20 cellular contexts compared by ENCODE assay signal in genomic region chr13:44857736-44858135, GRCh38.
A peak's percentile ranks its signal among the peaks of the same experiment; 100 is the strongest.
DNase-seq lines count a peak whose midpoint lies in the region; ATAC-seq and TF ChIP-seq lines count a peak whose summit lies in the region.
"Had no signal": no experiment of that assay in that cellular context is flagged by ENCODE, and none has a peak within 500 bp of the region (broad histone marks: within the 10 kb centered on the region; RNA-seq: fewer than 3 reads in every experiment).

No MANE protein-coding gene starts in this region.

- H3K9me3 Mint-ChIP-seq in activated naive CD8-positive, alpha-beta T cell treated with anti-CD3 and anti-CD28 coated beads, Interleukin-2, amount 50 U/mL, for 24 hours, result no peaks in the 10 kb centered on the region
- H3K9me3 Mint-ChIP-seq in activated naive CD8-positive, alpha-beta T cell treated with anti-CD3 and anti-CD28 coated beads for 36 hours, result no peaks in the 10 kb centered on the region
- H3K9me3 Mint-ChIP-seq: CD14-positive monocyte; CD4-positive, alpha-beta T cell; CD8-positive, alpha-beta memory T cell had no signal

- H3K4me1 Mint-ChIP-seq in activated naive CD8-positive, alpha-beta T cell treated with anti-CD3 and anti-CD28 coated beads, Interleukin-2, amount 50 U/mL, for 24 hours, result no peaks in the 10 kb centered on the region
- H3K4me1 Mint-ChIP-seq in activated naive CD8-positive, alpha-beta T cell treated with anti-CD3 and anti-CD28 coated beads for 36 hours, result no peaks in the 10 kb centered on the region
- H3K4me1 Mint-ChIP-seq: B cell, CD14-positive monocyte had no signal

- peaks cover 41% of the 10 kb centered on the region for H3K27me3 Mint-ChIP-seq in activated naive CD8-positive, alpha-beta T cell treated with anti-CD3 and anti-CD28 coated beads, Interleukin-2, amount 50 U/mL, for 24 hours
- peaks cover 43% of the 10 kb centered on the region for H3K27me3 Mint-ChIP-seq in activated naive CD8-positive, alpha-beta T cell treated with anti-CD3 and anti-CD28 coated beads for 36 hours

- peak overlapping the region; percentile 28 for H3K27ac Mint-ChIP-seq in activated naive CD8-positive, alpha-beta T cell treated with anti-CD3 and anti-CD28 coated beads, Interleukin-2, amount 50 U/mL, for 24 hours
- H3K27ac Mint-ChIP-seq in activated naive CD8-positive, alpha-beta T cell treated with anti-CD3 and anti-CD28 coated beads for 36 hours, result no peak overlapping the region
- H3K27ac Mint-ChIP-seq: B cell; CD14-positive monocyte; CD4-positive, alpha-beta T cell; CD8-positive, alpha-beta memory T cell had no signal

- TF ChIP-seq POLR2A in GM18505 (IDR thresholded peaks at IDR 0.05; ENCODE audit: borderline replicate concordance, extremely low read depth, insufficient read depth, insufficient read length), result no peak

- peaks cover 13% of the 10 kb centered on the region for H3K4me1 ChIP-seq in psoas muscle
- H3K4me1 ChIP-seq in BE2C, result no peaks in the 10 kb centered on the region
- H3K4me1 ChIP-seq: BLaER1 treated with 17β-estradiol and CSF1 and Interleukin-3, amounts not matched to agents 10 nM and 100 nM had no signal

- no peak for DNase-seq in activated naive CD8-positive, alpha-beta T cell treated with anti-CD3 and anti-CD28 coated beads, Interleukin-2, amount 50 U/mL, for 24 hours
- no peak for DNase-seq in activated naive CD8-positive, alpha-beta T cell treated with anti-CD3 and anti-CD28 coated beads for 36 hours
- DNase-seq in islet precursor cell, result peak; percentile 12
- DNase-seq in psoas muscle, result no peak
- no peak for DNase-seq in BE2C
- DNase-seq in NCI-H146 treated with DMSO at 0.1 percent for 48 hours (lab: John Stamatoyannopoulos, UW; ENCODE audit: unreplicated experiment), result no peak
- DNase-seq: CD4-positive, alpha-beta T cell; CD8-positive, alpha-beta memory T cell; DMS 273 treated with DMSO at 0.1 percent for 48 hours; DMS53; DMS79 treated with DMSO at 0.1 percent for 48 hours; GF-D8; H7; HCEC 1CT had no signal

- WGBS in psoas muscle, 3 donors, result 92% methylated on average over 8 of the region's 8 CpGs

- peak overlapping the region; percentile 99 for H3K27ac ChIP-seq in VCaP
- H3K27ac ChIP-seq in psoas muscle, result peak overlapping the region; percentile 54
- H3K27ac ChIP-seq: BLaER1 treated with 17β-estradiol and CSF1 and Interleukin-3, amounts not matched to agents 10 nM and 100 nM; GM23248 had no signal

- no peaks in the 10 kb centered on the region for H3K36me3 Mint-ChIP-seq in activated naive CD8-positive, alpha-beta T cell treated with anti-CD3 and anti-CD28 coated beads, Interleukin-2, amount 50 U/mL, for 24 hours (ENCODE audit: low read depth)
- H3K36me3 Mint-ChIP-seq in activated naive CD8-positive, alpha-beta T cell treated with anti-CD3 and anti-CD28 coated beads for 36 hours, result no peaks in the 10 kb centered on the region
- H3K36me3 Mint-ChIP-seq: CD14-positive monocyte; CD8-positive, alpha-beta memory T cell had no signal

- TF ChIP-seq CTCF in VCaP (conservative IDR thresholded peaks at IDR 0.05), result no peak
- no peak for TF ChIP-seq CTCF in psoas muscle (IDR thresholded peaks at IDR 0.05)
- TF ChIP-seq CTCF in BE2C (IDR thresholded peaks at IDR 0.05; ENCODE audit: low read depth, low read length), result no peak

- ATAC-seq in activated naive CD8-positive, alpha-beta T cell treated with anti-CD3 and anti-CD28 coated beads, Interleukin-2, amount 50 U/mL, for 24 hours, result no peak
- ATAC-seq in psoas muscle (no peak), GM18505 (IDR thresholded peaks at IDR 0.05; ENCODE audit: unreplicated experiment) (no peak)

- H3K27me3 ChIP-seq in psoas muscle (ENCODE audit: insufficient read depth in 3 of 3, low read length in 2 of 3), result no peaks in the 10 kb centered on the region
- H3K27me3 ChIP-seq in BE2C, result peaks cover 3% of the 10 kb centered on the region; the same call in 1 of the 2 replicates
- H3K27me3 ChIP-seq: BLaER1 treated with 17β-estradiol and CSF1 and Interleukin-3, amounts not matched to agents 10 nM and 100 nM had no signal

- H3K36me3 ChIP-seq in psoas muscle (ENCODE audit: insufficient read depth in 1 of 2, low read depth in 1 of 2) (no peaks in the 10 kb centered on the region), BE2C (no peaks in the 10 kb centered on the region)
- H3K36me3 ChIP-seq: BLaER1 treated with 17β-estradiol and CSF1 and Interleukin-3, amounts not matched to agents 10 nM and 100 nM had no signal

- no peak overlapping the region for H3K4me3 Mint-ChIP-seq in activated naive CD8-positive, alpha-beta T cell treated with anti-CD3 and anti-CD28 coated beads, Interleukin-2, amount 50 U/mL, for 24 hours
- no peak overlapping the region for H3K4me3 Mint-ChIP-seq in activated naive CD8-positive, alpha-beta T cell treated with anti-CD3 and anti-CD28 coated beads for 36 hours
- H3K4me3 Mint-ChIP-seq: B cell; CD14-positive monocyte; CD4-positive, alpha-beta T cell; CD8-positive, alpha-beta memory T cell had no signal

- no peak overlapping the region for H3K4me3 ChIP-seq in psoas muscle
- H3K4me3 ChIP-seq in BE2C (ENCODE audit: low read depth, low read length), result no peak overlapping the region
- H3K4me3 ChIP-seq: BLaER1 treated with 17β-estradiol and CSF1 and Interleukin-3, amounts not matched to agents 10 nM and 100 nM; GM23248 had no signal

- intact Hi-C loops in psoas muscle (cut with DNase I), result loop anchor here (5.0 kb wide), 1 partner anchor 280 kb away; the partner anchor contains the start of gene TSC22D1 (in 2 of the 2)

- no peaks in the 10 kb centered on the region for H3K9me3 ChIP-seq in psoas muscle
- no peaks in the 10 kb centered on the region for H3K9me3 ChIP-seq in BE2C
- H3K9me3 ChIP-seq: BLaER1 treated with 17β-estradiol and CSF1 and Interleukin-3, amounts not matched to agents 10 nM and 100 nM had no signal
